In genomic region chr2:37657471-37657870, GRCh38 we compare ENCODE assay signal across 11 cellular contexts. TPM values are rescaled to one million over a fixed set of nuclear protein-coding genes. Genes with fewer than 3 reads are reported as not detected.
DNase-seq lines count a peak whose midpoint lies in the region; ATAC-seq and TF ChIP-seq lines count a peak whose summit lies in the region.
"Had no signal": no experiment of that assay in that cellular context is flagged by ENCODE, and none has a peak within 500 bp of the region (broad histone marks: within the 10 kb centered on the region; RNA-seq: fewer than 3 reads in every experiment).

No MANE protein-coding gene starts in this region.

- H3K27me3 ChIP-seq in spleen (replicated peaks in 1 of 7): no peaks in the 10 kb centered on the region
- H3K27me3 ChIP-seq: ovary had no signal

- H3K4me1 Mint-ChIP-seq in HFFc6 (ENCODE audit: low read depth) (peaks cover 100% of the 10 kb centered on the region), immature natural killer cell (peaks cover 100% of the 10 kb centered on the region in 2 donors)
- peaks cover 88% of the 10 kb centered on the region for H3K4me1 Mint-ChIP-seq in activated CD4-positive, alpha-beta memory T cell treated with anti-CD3 and anti-CD28 coated beads, Interleukin-2, amount 10 ng/mL, durations not matched to agents 7 days and 5 days

- intact Hi-C loops in spleen (cut with DNase I; ENCODE audit: low total_unique reads): no loop called here

- H3K9me3 Mint-ChIP-seq in HFFc6 (no peaks in the 10 kb centered on the region), immature natural killer cell (no peaks in the 10 kb centered on the region)
- no peaks in the 10 kb centered on the region for H3K9me3 Mint-ChIP-seq in activated CD4-positive, alpha-beta memory T cell treated with anti-CD3 and anti-CD28 coated beads, Interleukin-2, amount 10 ng/mL, durations not matched to agents 7 days and 5 days

- no peak for TF ChIP-seq POLR2A in spleen (IDR thresholded peaks at IDR 0.05)

- H3K36me3 Mint-ChIP-seq in HFFc6 (ENCODE audit: low read depth) (peaks cover 82% of the 10 kb centered on the region), immature natural killer cell (peaks cover 4 to 29% (median 4%) of the 10 kb centered on the region in 3 donors)
- H3K36me3 Mint-ChIP-seq in activated CD4-positive, alpha-beta memory T cell treated with anti-CD3 and anti-CD28 coated beads, Interleukin-2, amount 10 ng/mL, durations not matched to agents 7 days and 5 days (ENCODE audit: low read depth): peaks cover 81% of the 10 kb centered on the region

- TF ChIP-seq CTCF in HFFc6 (IDR thresholded peaks at IDR 0.05) (no peak), spleen (IDR thresholded peaks at IDR 0.05 in 8 of 11, conservative IDR thresholded peaks at IDR 0.05 in 3 of 11) (no peak)

- WGBS in spleen, 5 donors: 95 to 97% (median 96%) methylated on average over 4 of the region's 4 CpGs

- peak overlapping the region; percentile 61 for H3K27ac Mint-ChIP-seq in HFFc6
- peak overlapping the region; percentile 73 for H3K27ac Mint-ChIP-seq in activated CD4-positive, alpha-beta memory T cell treated with anti-CD3 and anti-CD28 coated beads, Interleukin-2, amount 10 ng/mL, durations not matched to agents 7 days and 5 days
- peak overlapping the region; percentile 82 to 94 (median 88) for H3K27ac Mint-ChIP-seq in immature natural killer cell

- H3K27ac ChIP-seq in spleen: peak overlapping the region; percentile 27 to 91 (median 80)
- H3K27ac ChIP-seq: ovary had no signal

- H3K4me3 Mint-ChIP-seq in HFFc6 (peak overlapping the region; percentile 42), immature natural killer cell (peak overlapping the region; percentile 16 to 80 (median 73))
- H3K4me3 Mint-ChIP-seq in activated CD4-positive, alpha-beta memory T cell treated with anti-CD3 and anti-CD28 coated beads, Interleukin-2, amount 10 ng/mL, durations not matched to agents 7 days and 5 days: peak overlapping the region; percentile 29

- H3K27me3 Mint-ChIP-seq in HFFc6 (ENCODE audit: insufficient read depth) (no peaks in the 10 kb centered on the region), immature natural killer cell (ENCODE audit: low read depth in 3 of 3) (peaks cover 0 to 5% (median 0%) of the 10 kb centered on the region in 3 donors)
- no peaks in the 10 kb centered on the region for H3K27me3 Mint-ChIP-seq in activated CD4-positive, alpha-beta memory T cell treated with anti-CD3 and anti-CD28 coated beads, Interleukin-2, amount 10 ng/mL, durations not matched to agents 7 days and 5 days

- no peaks in the 10 kb centered on the region for H3K9me3 ChIP-seq in spleen
- H3K9me3 ChIP-seq: ovary had no signal

- peaks cover 0 to 29% (median 0%) of the 10 kb centered on the region in 6 donors for H3K36me3 ChIP-seq in spleen
- H3K36me3 ChIP-seq: ovary had no signal

- H3K4me1 ChIP-seq in spleen: peaks cover 43 to 100% (median 76%) of the 10 kb centered on the region in 6 donors

- no peak for DNase-seq in HFFc6
- DNase-seq in activated CD4-positive, alpha-beta memory T cell treated with anti-CD3 and anti-CD28 coated beads, Interleukin-2, amount 10 ng/mL, durations not matched to agents 7 days and 5 days: no peak
- no peak for DNase-seq in immature natural killer cell
- DNase-seq in spleen: no peak
- no peak for DNase-seq in OCI-M1 (lab: John Stamatoyannopoulos, UW)
- no peak for DNase-seq in T1000 (lab: John Stamatoyannopoulos, UW)
- DNase-seq: activated CD8-positive, alpha-beta memory T cell treated with anti-CD3 and anti-CD28 coated beads, Interleukin-2, amount 50 U/mL, for 48 hours; cerebellar nuclear complex; GDM1; ovary had no signal

- POLR2A ChIA-PET in activated CD4-positive, alpha-beta memory T cell treated with anti-CD3 and anti-CD28 coated beads, Interleukin-2, amount 10 ng/mL, durations not matched to agents 7 days and 5 days (lab: Charles Lee): interaction anchor here (1.1 to 2.7 kb wide), 10 partner anchors 8 to 281 kb away, joined by 3 to 18 read pairs (median 4); partner anchors contain the start of gene CDC42EP3

- CTCF ChIA-PET in activated CD4-positive, alpha-beta memory T cell treated with anti-CD3 and anti-CD28 coated beads, Interleukin-2, amount 10 ng/mL, durations not matched to agents 7 days and 5 days (lab: Charles Lee): interaction anchor here (1.0 to 2.9 kb wide), 6 partner anchors 9 to 419 kb away, joined by 3 to 10 read pairs (median 5); partner anchors contain the start of gene CYP1B1

- no peak overlapping the region for H3K4me3 ChIP-seq in spleen
- H3K4me3 ChIP-seq: ovary had no signal

- ATAC-seq in HG02938 (IDR thresholded peaks at IDR 0.05; ENCODE audit: unreplicated experiment): no peak

RNA-seq across cellular contexts. Expression of gene CDC42EP3, which starts 14.0 kb away (rescaled TPM):
- total RNA-seq in HFFc6 (2021; fragmentation: NEBNext Ultra II Directional; extraction: Animal tissue kit (Norgen Biotek cat#: 25700)): 100 to 1,000 TPM; 159 to 248 (median 201) TPM
- total RNA-seq in activated CD4-positive, alpha-beta memory T cell treated with anti-CD3 and anti-CD28 coated beads, Interleukin-2, amount 10 ng/mL, durations not matched to agents 7 days and 5 days: 10 to 100 TPM; 51.1 to 52.2 TPM
- 100 to 1,000 TPM in 1 of 3 donors, 10 to 100 TPM in 2; 80.7 to 170 (median 81.3) TPM for polyA plus RNA-seq in immature natural killer cell
- 10 to 100 TPM; 30.2 to 57.2 (median 44.8) TPM for total RNA-seq in spleen
- 10 to 100 TPM in 1 of 3 donors, 1 to 10 TPM in 2; 9.5 to 13.3 (median 9.7) TPM for polyA plus RNA-seq in spleen
